ENCODE assay signal across 32 cellular contexts in the genomic region with DNA sequence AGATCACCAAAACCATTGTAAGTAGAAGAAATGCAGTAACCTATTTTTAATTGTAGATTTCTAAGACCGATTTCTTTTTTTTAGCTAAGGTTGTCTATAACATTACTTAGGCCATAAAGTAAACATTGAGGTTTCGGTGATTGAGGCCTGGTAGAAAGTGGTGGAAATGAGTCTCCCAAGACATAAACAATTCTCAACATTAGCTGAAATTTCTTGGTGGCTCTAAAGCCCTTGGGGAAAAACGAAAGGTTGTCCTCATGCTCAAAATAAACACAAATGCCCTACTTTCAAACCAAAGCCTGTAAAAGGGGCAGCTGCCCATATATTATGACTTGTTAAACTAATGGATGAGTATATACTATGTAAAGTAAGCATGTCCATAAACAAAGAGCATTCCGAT.
"Had no signal": no experiment of that assay in that cellular context is flagged by ENCODE, and none has a peak within 500 bp of the region (broad histone marks: within the 10 kb centered on the region; RNA-seq: fewer than 3 reads in every experiment).

No MANE protein-coding gene starts in this region.

- H3K27ac Mint-ChIP-seq: activated naive CD4-positive, alpha-beta T cell treated with anti-CD3 and anti-CD28 coated beads for 36 hours; activated naive CD8-positive, alpha-beta T cell treated with anti-CD3 and anti-CD28 coated beads for 36 hours; nephron; stimulated activated memory B cell treated with anti-CD40 and anti-IgM and Interleukin-4, amounts not matched to agents 10 μg/mL and 1 μg/mL and 100 μg/mL, for 72 hours; stimulated activated naive CD8-positive, alpha-beta T cell treated with anti-CD3 and anti-CD28 coated beads, Interleukin-15, amount 100 ng/mL, for 72 hours; T-helper 1 cell treated with Interleukin-12 subunit alpha and Interleukin-12 subunit beta and Interleukin-4 antibody, amounts not matched to agents 30 μg/mL and 1 μg/mL, for 36 hours; type B pancreatic cell had no signal

- H3K27me3 Mint-ChIP-seq: activated naive CD8-positive, alpha-beta T cell treated with anti-CD3 and anti-CD28 coated beads for 36 hours; stimulated activated memory B cell treated with anti-CD40 and anti-IgM and Interleukin-4, amounts not matched to agents 10 μg/mL and 1 μg/mL and 100 μg/mL, for 72 hours; stimulated activated naive CD8-positive, alpha-beta T cell treated with anti-CD3 and anti-CD28 coated beads, Interleukin-15, amount 100 ng/mL, for 72 hours; type B pancreatic cell had no signal

- H3K27ac ChIP-seq: adrenal gland, breast epithelium, esophagus muscularis mucosa, gastrocnemius medialis, hepatocyte, pancreas, prostate gland, skin epidermis, vagina, VCaP had no signal

- H3K36me3 ChIP-seq: adrenal gland, breast epithelium, gastrocnemius medialis, pancreas, prostate gland had no signal

- ATAC-seq: gastrocnemius medialis; left cardiac atrium; left ventricle myocardium superior; pancreas; sciatic nerve; stimulated activated memory B cell treated with anti-CD40 and anti-IgM and Interleukin-4, amounts not matched to agents 10 μg/mL and 1 μg/mL and 100 μg/mL, for 72 hours; stimulated activated naive CD8-positive, alpha-beta T cell treated with anti-CD3 and anti-CD28 coated beads, Interleukin-15, amount 100 ng/mL, for 72 hours had no signal

- H3K27me3 ChIP-seq: adrenal gland, breast epithelium, esophagus muscularis mucosa, gastrocnemius medialis, hepatocyte, pancreas, vagina had no signal

- H3K4me1 Mint-ChIP-seq: activated naive CD8-positive, alpha-beta T cell treated with anti-CD3 and anti-CD28 coated beads for 36 hours; nephron; stimulated activated naive CD8-positive, alpha-beta T cell treated with anti-CD3 and anti-CD28 coated beads, Interleukin-15, amount 100 ng/mL, for 72 hours had no signal

- DNase-seq: activated CD4-positive, alpha-beta T cell treated with anti-CD3 and anti-CD28 coated beads for 4 hours; activated CD4-positive, alpha-beta T cell treated with anti-CD3 and anti-CD28 coated beads, Interleukin-2, amount 50 U/mL, for 4 hours; activated effector memory CD4-positive, alpha-beta T cell treated with Interleukin-2 at 50 U/mL for 16 hours; activated naive CD4-positive, alpha-beta T cell treated with anti-CD3 and anti-CD28 coated beads for 36 hours; activated naive CD8-positive, alpha-beta T cell treated with anti-CD3 and anti-CD28 coated beads for 36 hours; adrenal gland; central memory CD4-positive, alpha-beta T cell; dermis blood vessel endothelial cell; effector CD4-positive, alpha-beta T cell; gastrocnemius medialis; glutamatergic neuron; left cardiac atrium; left ventricle myocardium superior; pancreas; retina; stimulated activated CD4-positive, alpha-beta T cell treated with anti-CD3 and anti-CD28 coated beads, Interleukin-4, amount 100 ng/mL, for 4 hours; stimulated activated CD8-positive, alpha-beta memory T cell treated with anti-CD3 and anti-CD28 coated beads, Interleukin-4, amount 100 ng/mL, for 48 hours; stimulated activated naive CD8-positive, alpha-beta T cell treated with anti-CD3 and anti-CD28 coated beads, Interleukin-15, amount 100 ng/mL, for 72 hours; substantia nigra; T-helper 9 cell had no signal

- H3K4me3 Mint-ChIP-seq: activated naive CD4-positive, alpha-beta T cell treated with anti-CD3 and anti-CD28 coated beads for 36 hours; activated naive CD8-positive, alpha-beta T cell treated with anti-CD3 and anti-CD28 coated beads for 36 hours; nephron; stimulated activated memory B cell treated with anti-CD40 and anti-IgM and Interleukin-4, amounts not matched to agents 10 μg/mL and 1 μg/mL and 100 μg/mL, for 72 hours; stimulated activated naive CD8-positive, alpha-beta T cell treated with anti-CD3 and anti-CD28 coated beads, Interleukin-15, amount 100 ng/mL, for 72 hours; T-helper 1 cell treated with Interleukin-12 subunit alpha and Interleukin-12 subunit beta and Interleukin-4 antibody, amounts not matched to agents 30 μg/mL and 1 μg/mL, for 36 hours; type B pancreatic cell had no signal

- H3K4me3 ChIP-seq: adrenal gland, breast epithelium, esophagus muscularis mucosa, gastrocnemius medialis, hepatocyte, pancreas, prostate gland, skin epidermis, vagina had no signal

- H3K9me3 ChIP-seq: adrenal gland, breast epithelium, esophagus muscularis mucosa, gastrocnemius medialis, pancreas, prostate gland, vagina had no signal
